In genomic region chr1:27574871-27575831, GRCh38 we compare ENCODE assay signal across 7 cellular contexts. TPM values are rescaled to one million over a fixed set of nuclear protein-coding genes. Genes with fewer than 3 reads are reported as not detected.
A peak's percentile ranks its signal among the peaks of the same experiment; 100 is the strongest.
DNase-seq lines count a peak whose midpoint lies in the region; ATAC-seq, FAIRE-seq and TF ChIP-seq lines count a peak whose summit lies in the region.

No MANE protein-coding gene starts in this region.

- no peak for TF ChIP-seq CTCF in GM10248 (IDR thresholded peaks at IDR 0.05; ENCODE audit: control extremely low read depth, extremely low read depth, low read depth, missing control alignments)

- ATAC-seq in SK-N-SH treated with all-trans-retinoic acid at 6 μM for 48 hours (peak; percentile 83), GM18907 (IDR thresholded peaks at IDR 0.05; ENCODE audit: unreplicated experiment) (no peak)

- FAIRE-seq in HTR-8/SVneo (lab: Jason Lieb, UNC) (peak; percentile 42), frontal cortex (lab: Jason Lieb, UNC) (no peak)

- peak; percentile 63 for DNase-seq in HTR-8/SVneo (ENCODE audit: insufficient read length, low spot score)
- DNase-seq in frontal cortex (ENCODE audit: low spot score in 2 of 2), result peak; percentile 67 to 78
- DNase-seq in nucleus accumbens (lab: John Stamatoyannopoulos, UW), result peak in 33 of 56 donors; percentile 20 to 77 (median 51)
- no peak for DNase-seq in SKM-1 treated with dmso at 0.1 percent for 144 hours (lab: John Stamatoyannopoulos, UW; ENCODE audit: unreplicated experiment)
- DNase-seq in GM10248 (ENCODE audit: extremely low spot score), result no peak

- CTCF ChIA-PET in GM10248 (lab: Yijun Ruan, JAX), result interaction anchor here (1.1 to 13.5 kb wide), 3 partner anchors 9 to 18 kb away, joined by 3 to 163 read pairs (median 4); no protein-coding TSS in a partner anchor

- POLR2A ChIA-PET in GM10248 (lab: Yijun Ruan, JAX), result no interaction called here

TF ChIP-seq in SK-N-SH treated with all-trans-retinoic acid at 6 μM for 48 hours, 23 proteins besides CTCF, POLR2A, EP300 and RAD21:
- TF ChIP-seq BACH2 (CRISPR knock-in tag; IDR thresholded peaks at IDR 0.05; ENCODE audit: borderline replicate concordance) (no peak), CSRNP3 (CRISPR knock-in tag; IDR thresholded peaks at IDR 0.05) (no peak), ZFP3 (CRISPR knock-in tag; IDR thresholded peaks at IDR 0.05) (no peak), ARNTL (CRISPR knock-in tag; IDR thresholded peaks at IDR 0.05; ENCODE audit: borderline replicate concordance, low read depth) (no peak), TCF4 (CRISPR knock-in tag; IDR thresholded peaks at IDR 0.05; ENCODE audit: borderline replicate concordance) (no peak), ESRRG (CRISPR knock-in tag; IDR thresholded peaks at IDR 0.05) (no peak), ZFP30 (CRISPR knock-in tag; IDR thresholded peaks at IDR 0.05) (no peak)
TF ChIP-seq in SK-N-SH treated with all-trans-retinoic acid at 6 μM for 48 hours: peak in this region for 0.

RNA-seq across cellular contexts. Expression of gene AHDC1, which starts 28.8 kb away (rescaled TPM):
- 10.6 TPM for total RNA-seq in frontal cortex

RNA-seq across cellular contexts. Expression of gene FGR, which starts 59.8 kb away (rescaled TPM):
- 0.41 TPM for total RNA-seq in frontal cortex

Comparison
In these comparisons a context has a peak if more than half of its experiments do, and no peak if none do; other contexts are left out.
1. DNase-seq: peak in HTR-8/SVneo (single experiment), frontal cortex (2 of 2) and nucleus accumbens (33 of 56); none in SKM-1 treated with dmso at 0.1 percent for 144 hours (single experiment) and GM10248 (single experiment).